Comparison of ENCODE assay signal across 28 cellular contexts in the genomic region with DNA sequence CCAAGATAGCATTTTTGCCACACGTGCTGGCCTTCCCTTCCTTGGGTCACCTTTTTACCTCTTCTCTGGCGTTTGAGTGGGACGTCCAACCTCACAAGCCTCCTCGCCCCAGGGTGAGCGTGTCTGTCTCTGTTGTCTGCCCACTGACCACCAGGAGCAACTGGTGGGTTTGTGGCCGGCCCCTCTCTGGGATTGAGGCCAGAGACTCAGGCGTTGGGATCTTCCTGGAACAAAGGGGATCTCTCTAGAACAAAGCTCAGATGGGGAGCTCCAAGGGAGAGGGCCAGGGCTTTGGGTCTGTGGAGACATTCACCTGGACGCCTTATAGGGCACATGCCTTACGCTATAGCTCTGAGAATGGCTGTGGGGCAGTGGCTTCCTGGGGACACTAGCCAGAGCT. TPM values are rescaled to one million over a fixed set of nuclear protein-coding genes. Genes with fewer than 3 reads are reported as not detected.
"Had no signal": no experiment of that assay in that cellular context is flagged by ENCODE, and none has a peak within 500 bp of the region (broad histone marks: within the 10 kb centered on the region; RNA-seq: fewer than 3 reads in every experiment).

No MANE protein-coding gene starts in this region.

- H3K36me3 Mint-ChIP-seq: mesothelial cell of epicardium, neural progenitor cell had no signal

- H3K4me3 Mint-ChIP-seq: dendritic cell treated with granulocyte-macrophage colony-stimulating factor and Interleukin-4, amounts not matched to agents 40 ng/mL and 50 ng/mL, for 4 days; memory B cell; mesothelial cell of epicardium; naive thymus-derived CD4-positive, alpha-beta T cell; nephron; neural progenitor cell had no signal

- H3K27ac Mint-ChIP-seq: dendritic cell treated with granulocyte-macrophage colony-stimulating factor and Interleukin-4, amounts not matched to agents 40 ng/mL and 50 ng/mL, for 4 days; memory B cell; mesothelial cell of epicardium; naive thymus-derived CD4-positive, alpha-beta T cell; nephron; neural progenitor cell had no signal

- ATAC-seq: left lobe of liver; naive thymus-derived CD4-positive, alpha-beta T cell; right lobe of liver had no signal

- H3K9me3 ChIP-seq: colonic mucosa, esophagus squamous epithelium, pancreas, right lobe of liver, stomach, thyroid gland, vagina had no signal

- H2AFZ ChIP-seq: neural progenitor cell had no signal

- H3K27me3 ChIP-seq: colonic mucosa, pancreas, right lobe of liver, thyroid gland, vagina had no signal

- H3K36me3 ChIP-seq: colonic mucosa, esophagus squamous epithelium, neural progenitor cell, pancreas, right lobe of liver, thyroid gland, vagina had no signal

- H3K4me1 Mint-ChIP-seq: memory B cell, nephron had no signal

- H3K4me3 ChIP-seq: colonic mucosa, esophagus squamous epithelium, lung, neural progenitor cell, pancreas, right lobe of liver, stomach, thyroid gland, vagina had no signal

- H3K9me3 Mint-ChIP-seq: dendritic cell treated with granulocyte-macrophage colony-stimulating factor and Interleukin-4, amounts not matched to agents 40 ng/mL and 50 ng/mL, for 4 days; memory B cell; mesothelial cell of epicardium; nephron; neural progenitor cell had no signal

- H3K27me3 Mint-ChIP-seq: memory B cell had no signal

- H3K27ac ChIP-seq: colonic mucosa, esophagus squamous epithelium, neural progenitor cell, pancreas, right lobe of liver, stomach, thyroid gland, vagina had no signal

- DNase-seq: colonic mucosa; effector CD8-positive, alpha-beta T cell; erythroblast; esophagus squamous epithelium; foreskin melanocyte; head of caudate nucleus; naive thymus-derived CD4-positive, alpha-beta T cell; nucleus accumbens; retina; right lobe of liver; small intestine; stimulated activated CD4-positive, alpha-beta T cell treated with anti-CD3 and anti-CD28 coated beads, Interleukin-15, amount 100 ng/mL, for 24 hours; stimulated activated CD4-positive, alpha-beta T cell treated with anti-CD3 and anti-CD28 coated beads, Interleukin-2, amount 100 ng/mL, for 48 hours; stimulated activated CD8-positive, alpha-beta memory T cell treated with anti-CD3 and anti-CD28 coated beads, Interleukin-4, amount 100 ng/mL, for 48 hours; stimulated activated naive CD4-positive, alpha-beta T cell; stomach; thyroid gland; trophoblast cell had no signal

- H3K4me2 ChIP-seq: neural progenitor cell had no signal

- H3K4me1 ChIP-seq: colonic mucosa, pancreas, right lobe of liver, thyroid gland, vagina had no signal

RNA-seq across cellular contexts. Expression of a gene that starts 17.4 kb away (rescaled TPM):
- total RNA-seq: left lobe of liver; naive thymus-derived CD4-positive, alpha-beta T cell; pulmonary artery endothelial cell had no signal
- polyA plus RNA-seq: naive thymus-derived CD4-positive, alpha-beta T cell had no signal
